In genomic region chr3:172111163-172111562, GRCh38 we compare ENCODE assay signal across 6 cellular contexts.
"Had no signal": no experiment of that assay in that cellular context is flagged by ENCODE, and none has a peak within 500 bp of the region (broad histone marks: within the 10 kb centered on the region; RNA-seq: fewer than 3 reads in every experiment).

No MANE protein-coding gene starts in this region.

- H3K4me3 ChIP-seq: GM23338 had no signal

- H2AFZ ChIP-seq: GM23338 had no signal

- H3K9me3 Mint-ChIP-seq: GM23338, H9, HFFc6 had no signal

- DNase-seq: H9, HCEC 1CT, HFFc6 had no signal

- ATAC-seq: GM23338 had no signal

- H3K27ac Mint-ChIP-seq: GM23338, H9, HFFc6, IgD-negative memory B cell had no signal

- H3K4me3 Mint-ChIP-seq: GM23338, H9, HFFc6, IgD-negative memory B cell had no signal

- H3K27ac ChIP-seq: HL-60 had no signal
